9 cellular contexts compared by ENCODE assay signal in genomic region chr6:68087399-68088133, GRCh38.
DNase-seq lines count a peak whose midpoint lies in the region; ATAC-seq, FAIRE-seq and TF ChIP-seq lines count a peak whose summit lies in the region.
"Had no signal": no experiment of that assay in that cellular context is flagged by ENCODE, and none has a peak within 500 bp of the region (broad histone marks: within the 10 kb centered on the region; RNA-seq: fewer than 3 reads in every experiment).

No MANE protein-coding gene starts in this region.

- in situ Hi-C loops in G401 (cut with HindIII; ENCODE audit: low sequenced_read_pairs): no loop called here

- peaks cover 8% of the 10 kb centered on the region for H3K9me3 Mint-ChIP-seq in Calu3 (ENCODE audit: low read depth, unreplicated experiment)

- intact Hi-C loops in Calu3 (cut with micrococcal nuclease; ENCODE audit: unreplicated experiment): no loop called here

- ATAC-seq in GM18520 (IDR thresholded peaks at IDR 0.05; ENCODE audit: unreplicated experiment) (peak; percentile 67), HG02571 (IDR thresholded peaks at IDR 0.05; ENCODE audit: unreplicated experiment) (peak; percentile 94)

- H3K9me2 ChIP-seq in Karpas-422 (replicated peaks; ENCODE audit: insufficient read depth, low read length): no peaks in the 10 kb centered on the region

- no peaks in the 10 kb centered on the region for H3K9me3 ChIP-seq in Karpas-422 (ENCODE audit: low read length)

- no TSS peak for BruUV-seq in Calu3 (replicated peaks; lab: Mats Ljungman, UMichigan)

- H3K27me3 Mint-ChIP-seq in Calu3 (ENCODE audit: unreplicated experiment): no peaks in the 10 kb centered on the region

- no peaks in the 10 kb centered on the region for H3K27me3 ChIP-seq in Karpas-422 (ENCODE audit: low read length)
- H3K27me3 ChIP-seq: cardiac muscle cell had no signal

- H3K27ac Mint-ChIP-seq in Calu3 (ENCODE audit: unreplicated experiment): no peak overlapping the region

- peaks cover 15% of the 10 kb centered on the region for H3K4me1 ChIP-seq in Karpas-422 (ENCODE audit: low read length)

- no peaks in the 10 kb centered on the region for H3K36me3 ChIP-seq in Karpas-422 (ENCODE audit: insufficient read depth, low read length)
- H3K36me3 ChIP-seq: cardiac muscle cell had no signal

- peak overlapping the region; percentile 36; the same call in 1 of the 2 replicates for H3K27ac ChIP-seq in Karpas-422 (ENCODE audit: low read length)
- H3K27ac ChIP-seq in caudate nucleus (ENCODE audit: low read depth, low read length): no peak overlapping the region
- H3K27ac ChIP-seq: cardiac muscle cell had no signal

- no peaks in the 10 kb centered on the region for H3K4me1 Mint-ChIP-seq in Calu3 (ENCODE audit: low read depth, unreplicated experiment)

- no peaks in the 10 kb centered on the region for H4K20me1 ChIP-seq in Karpas-422 (ENCODE audit: insufficient read depth, low read depth, low read length)

- CTCF ChIA-PET in Calu3 (lab: Charles Lee): no interaction called here

- H3K4me3 Mint-ChIP-seq in Calu3 (ENCODE audit: low read depth, unreplicated experiment): no peak overlapping the region

- no peak for TF ChIP-seq CTCF in Calu3 (IDR thresholded peaks at IDR 0.05; ENCODE audit: unreplicated experiment)

- H3K9ac ChIP-seq in Karpas-422 (ENCODE audit: low read length): peak overlapping the region; percentile 14; the same call in 1 of the 2 replicates

- H3K4me3 ChIP-seq in Karpas-422 (ENCODE audit: low read length): 0 out of 2 replicates have a peak overlapping the region, but pooled peaks have one; percentile 14
- H3K4me3 ChIP-seq: cardiac muscle cell had no signal

- no peaks in the 10 kb centered on the region for H3K36me3 Mint-ChIP-seq in Calu3 (ENCODE audit: insufficient read depth, unreplicated experiment)

- H3K4me2 ChIP-seq in Karpas-422 (ENCODE audit: low read depth, low read length, poor library complexity, severe bottlenecking): peak overlapping the region; percentile 60

- peak; percentile 96 for FAIRE-seq in frontal cortex (lab: Jason Lieb, UNC)

- H2AFZ ChIP-seq in Karpas-422 (ENCODE audit: low read length): peak overlapping the region; percentile 93

- DNase-seq in Karpas-422 (peak; percentile 72), frontal cortex (ENCODE audit: low spot score in 2 of 2) (no peak), caudate nucleus (lab: John Stamatoyannopoulos, UW) (no peak), Calu3 (no peak), G401 (ENCODE audit: low spot score) (no peak)
- no peak for DNase-seq in NK-92 treated with Interleukin-12 subunit alpha and Interleukin-12 subunit beta, amount 100 ng/mL, for 24 hours (lab: John Stamatoyannopoulos, UW)

- no peaks in the 10 kb centered on the region for H3K79me2 ChIP-seq in Karpas-422 (ENCODE audit: low read length)
